In genomic region chr11:62553839-62554361, GRCh38 we compare ENCODE assay signal across 8 cellular contexts. TPM values are rescaled to one million over a fixed set of nuclear protein-coding genes. Genes with fewer than 3 reads are reported as not detected.
DNase-seq lines count a peak whose midpoint lies in the region; ATAC-seq and TF ChIP-seq lines count a peak whose summit lies in the region.

No MANE protein-coding gene starts in this region.

- CTCF ChIA-PET in activated naive CD4-positive, alpha-beta T cell treated with anti-CD3 and anti-CD28 coated beads for 36 hours (lab: Charles Lee): interaction anchor here (2.0 to 6.0 kb wide), 3 partner anchors 10 to 129 kb away, joined by 8 to 55 read pairs (median 31); no protein-coding TSS in a partner anchor

- H3K27ac ChIP-seq in ascending aorta: peak overlapping the region; percentile 94 to 96
- peak overlapping the region; percentile 83 to 84 for H3K27ac ChIP-seq in liver (ENCODE audit: low read depth in 1 of 2, low read length in 2 of 2)
- H3K27ac ChIP-seq in upper lobe of right lung: peak overlapping the region; percentile 98

- H3K9ac ChIP-seq in liver (ENCODE audit: low read depth in 1 of 2, low read length in 2 of 2): no peak overlapping the region

- WGBS in liver: 86% methylated on average over 8 of the region's 8 CpGs

- peaks cover 39 to 76% of the 10 kb centered on the region in 2 donors for H3K4me1 ChIP-seq in ascending aorta
- H3K4me1 ChIP-seq in liver (ENCODE audit: control insufficient read depth in 4 of 4, insufficient read depth in 4 of 4, low read length in 3 of 4): peaks cover 9 to 62% (median 44%) of the 10 kb centered on the region in 4 donors
- H3K4me1 ChIP-seq in upper lobe of right lung: peaks cover 91% of the 10 kb centered on the region

- H3K27ac Mint-ChIP-seq in activated naive CD4-positive, alpha-beta T cell treated with anti-CD3 and anti-CD28 coated beads for 36 hours: peak overlapping the region; percentile 85

- TF ChIP-seq RAD21 in liver (IDR thresholded peaks at IDR 0.05): no peak

- peaks cover 78% of the 10 kb centered on the region for H3K4me1 Mint-ChIP-seq in activated naive CD4-positive, alpha-beta T cell treated with anti-CD3 and anti-CD28 coated beads for 36 hours (ENCODE audit: low read depth)

- DNase-seq in activated naive CD4-positive, alpha-beta T cell treated with anti-CD3 and anti-CD28 coated beads for 36 hours: peak; percentile 25
- DNase-seq in activated naive CD4-positive, alpha-beta T cell treated with Interleukin-2 at 50 U/mL for 16 hours: no peak
- DNase-seq in ascending aorta (ENCODE audit: low spot score in 2 of 2) (no peak), upper lobe of right lung (no peak), iPS-NIHi7 (ENCODE audit: extremely low spot score) (no peak), GM10266 (ENCODE audit: extremely low spot score) (no peak)

- H3K4me3 ChIP-seq in ascending aorta (peak overlapping the region; percentile 40 to 55), liver (ENCODE audit: low read depth in 1 of 3, low read length in 3 of 3) (no peak overlapping the region), upper lobe of right lung (peak overlapping the region; percentile 29)

- H3K9me3 ChIP-seq in ascending aorta: no peaks in the 10 kb centered on the region
- no peaks in the 10 kb centered on the region for H3K9me3 ChIP-seq in liver (ENCODE audit: control insufficient read depth in 4 of 4, low read length in 3 of 4)
- no peaks in the 10 kb centered on the region for H3K9me3 ChIP-seq in upper lobe of right lung

- ATAC-seq in upper lobe of right lung (no peak), HG02852 (IDR thresholded peaks at IDR 0.05; ENCODE audit: unreplicated experiment) (no peak)

- H3K36me3 Mint-ChIP-seq in activated naive CD4-positive, alpha-beta T cell treated with anti-CD3 and anti-CD28 coated beads for 36 hours (ENCODE audit: low read depth): peaks cover 20% of the 10 kb centered on the region

- intact Hi-C loops in activated naive CD4-positive, alpha-beta T cell treated with anti-CD3 and anti-CD28 coated beads for 36 hours (cut with micrococcal nuclease): loop anchor here (10.0 kb wide), 1 partner anchor 1131 kb away; the partner anchor contains the start of gene RTN3
- intact Hi-C loops in ascending aorta (cut with DNase I): no loop called here
- intact Hi-C loops in upper lobe of right lung (cut with DNase I): no loop called here

- no peak overlapping the region for H3K4me3 Mint-ChIP-seq in activated naive CD4-positive, alpha-beta T cell treated with anti-CD3 and anti-CD28 coated beads for 36 hours

- H3K36me3 ChIP-seq in ascending aorta: peaks cover 4 to 6% of the 10 kb centered on the region in 2 donors
- H3K36me3 ChIP-seq in liver (ENCODE audit: control insufficient read depth in 4 of 4, insufficient read depth in 3 of 4, low read depth in 1 of 4, low read length in 3 of 4): peaks cover 1 to 7% (median 3%) of the 10 kb centered on the region in 4 donors
- peaks cover 8% of the 10 kb centered on the region for H3K36me3 ChIP-seq in upper lobe of right lung

- H3K27me3 ChIP-seq in ascending aorta: no peaks in the 10 kb centered on the region
- no peaks in the 10 kb centered on the region for H3K27me3 ChIP-seq in liver (ENCODE audit: control insufficient read depth in 4 of 4, insufficient read depth in 4 of 4, low read length in 3 of 4)
- H3K27me3 ChIP-seq in upper lobe of right lung: no peaks in the 10 kb centered on the region

- no peak for TF ChIP-seq CTCF in ascending aorta (IDR thresholded peaks at IDR 0.05)
- no peak for TF ChIP-seq CTCF in liver (IDR thresholded peaks at IDR 0.05; ENCODE audit: low read depth, low read length, missing input control)
- TF ChIP-seq CTCF in upper lobe of right lung (IDR thresholded peaks at IDR 0.05): no peak
- TF ChIP-seq CTCF in GM10266 (IDR thresholded peaks at IDR 0.05; ENCODE audit: control insufficient read depth, insufficient read depth, low read depth, missing control alignments): no peak

- H3K27me3 Mint-ChIP-seq in activated naive CD4-positive, alpha-beta T cell treated with anti-CD3 and anti-CD28 coated beads for 36 hours (ENCODE audit: low read depth): no peaks in the 10 kb centered on the region

- H3K9me3 Mint-ChIP-seq in activated naive CD4-positive, alpha-beta T cell treated with anti-CD3 and anti-CD28 coated beads for 36 hours: peaks cover 1% of the 10 kb centered on the region

TF ChIP-seq in liver, 16 proteins besides CTCF, POLR2A, EP300 and RAD21 (continues in another document):
- TF ChIP-seq, protein P1, sequence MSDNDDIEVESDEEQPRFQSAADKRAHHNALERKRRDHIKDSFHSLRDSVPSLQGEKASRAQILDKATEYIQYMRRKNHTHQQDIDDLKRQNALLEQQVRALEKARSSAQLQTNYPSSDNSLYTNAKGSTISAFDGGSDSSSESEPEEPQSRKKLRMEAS (IDR thresholded peaks at IDR 0.05): no peak
- TF ChIP-seq, protein P2, sequence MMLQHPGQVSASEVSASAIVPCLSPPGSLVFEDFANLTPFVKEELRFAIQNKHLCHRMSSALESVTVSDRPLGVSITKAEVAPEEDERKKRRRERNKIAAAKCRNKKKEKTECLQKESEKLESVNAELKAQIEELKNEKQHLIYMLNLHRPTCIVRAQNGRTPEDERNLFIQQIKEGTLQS (IDR thresholded peaks at IDR 0.05): no peak
- TF ChIP-seq JUND (IDR thresholded peaks at IDR 0.05) (no peak), NR2F2 (IDR thresholded peaks at IDR 0.05) (no peak), FOXA1 (IDR thresholded peaks at IDR 0.05) (no peak), EGR1 (IDR thresholded peaks at IDR 0.05; ENCODE audit: low read depth in 2 of 2) (no peak), HNF4A (conservative IDR thresholded peaks at IDR 0.05) (no peak), HNF4G (IDR thresholded peaks at IDR 0.05) (no peak), GABPA (IDR thresholded peaks at IDR 0.05 in 1 of 2, conservative IDR thresholded peaks at IDR 0.05 in 1 of 2) (no peak), FOXA2 (IDR thresholded peaks at IDR 0.05) (no peak), RXRA (IDR thresholded peaks at IDR 0.05) (no peak)
- TF ChIP-seq, protein P3, sequence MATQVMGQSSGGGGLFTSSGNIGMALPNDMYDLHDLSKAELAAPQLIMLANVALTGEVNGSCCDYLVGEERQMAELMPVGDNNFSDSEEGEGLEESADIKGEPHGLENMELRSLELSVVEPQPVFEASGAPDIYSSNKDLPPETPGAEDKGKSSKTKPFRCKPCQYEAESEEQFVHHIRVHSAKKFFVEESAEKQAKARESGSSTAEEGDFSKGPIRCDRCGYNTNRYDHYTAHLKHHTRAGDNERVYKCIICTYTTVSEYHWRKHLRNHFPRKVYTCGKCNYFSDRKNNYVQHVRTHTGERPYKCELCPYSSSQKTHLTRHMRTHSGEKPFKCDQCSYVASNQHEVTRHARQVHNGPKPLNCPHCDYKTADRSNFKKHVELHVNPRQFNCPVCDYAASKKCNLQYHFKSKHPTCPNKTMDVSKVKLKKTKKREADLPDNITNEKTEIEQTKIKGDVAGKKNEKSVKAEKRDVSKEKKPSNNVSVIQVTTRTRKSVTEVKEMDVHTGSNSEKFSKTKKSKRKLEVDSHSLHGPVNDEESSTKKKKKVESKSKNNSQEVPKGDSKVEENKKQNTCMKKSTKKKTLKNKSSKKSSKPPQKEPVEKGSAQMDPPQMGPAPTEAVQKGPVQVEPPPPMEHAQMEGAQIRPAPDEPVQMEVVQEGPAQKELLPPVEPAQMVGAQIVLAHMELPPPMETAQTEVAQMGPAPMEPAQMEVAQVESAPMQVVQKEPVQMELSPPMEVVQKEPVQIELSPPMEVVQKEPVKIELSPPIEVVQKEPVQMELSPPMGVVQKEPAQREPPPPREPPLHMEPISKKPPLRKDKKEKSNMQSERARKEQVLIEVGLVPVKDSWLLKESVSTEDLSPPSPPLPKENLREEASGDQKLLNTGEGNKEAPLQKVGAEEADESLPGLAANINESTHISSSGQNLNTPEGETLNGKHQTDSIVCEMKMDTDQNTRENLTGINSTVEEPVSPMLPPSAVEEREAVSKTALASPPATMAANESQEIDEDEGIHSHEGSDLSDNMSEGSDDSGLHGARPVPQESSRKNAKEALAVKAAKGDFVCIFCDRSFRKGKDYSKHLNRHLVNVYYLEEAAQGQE (IDR thresholded peaks at IDR 0.05): no peak

RNA-seq across cellular contexts. Expression of gene AHNAK, which starts 7.3 kb away (rescaled TPM):
- 1 to 10 TPM; 9.2 to 9.4 TPM for total RNA-seq in activated naive CD4-positive, alpha-beta T cell treated with anti-CD3 and anti-CD28 coated beads for 36 hours
- total RNA-seq in ascending aorta (718 TPM), liver (100 to 1,000 TPM in 1 of 2 donors, 10 to 100 TPM in 1; 53.6 to 110 TPM), upper lobe of right lung (819 TPM)
- 10 to 100 TPM; 22.6 to 22.7 TPM for polyA plus RNA-seq in liver

RNA-seq across cellular contexts. Expression of gene EEF1G, which starts 19.8 kb away (rescaled TPM):
- total RNA-seq in activated naive CD4-positive, alpha-beta T cell treated with anti-CD3 and anti-CD28 coated beads for 36 hours: 1,000 to 10,000 TPM; 2,282 to 2,440 TPM
- total RNA-seq in ascending aorta (1,083 TPM), liver (100 to 1,000 TPM; 373 to 640 TPM), upper lobe of right lung (847 TPM)
- 100 to 1,000 TPM; 251 to 566 TPM for polyA plus RNA-seq in liver

RNA-seq across cellular contexts. Expression of gene TUT1, which starts 37.4 kb away (rescaled TPM):
- total RNA-seq in activated naive CD4-positive, alpha-beta T cell treated with anti-CD3 and anti-CD28 coated beads for 36 hours: 10 to 100 TPM; 38.2 to 42.0 TPM
- total RNA-seq in ascending aorta (18.4 TPM), liver (10 to 100 TPM in 1 of 2 donors, 1 to 10 TPM in 1; 5.6 to 12.1 TPM), upper lobe of right lung (17.6 TPM)
- 10 to 100 TPM; 15.2 to 15.8 TPM for polyA plus RNA-seq in liver

RNA-seq across cellular contexts. Expression of gene MTA2, which starts 47.8 kb away (rescaled TPM):
- total RNA-seq in activated naive CD4-positive, alpha-beta T cell treated with anti-CD3 and anti-CD28 coated beads for 36 hours: 100 to 1,000 TPM; 191 to 197 TPM
- 79.2 TPM for total RNA-seq in ascending aorta
- 10 to 100 TPM; 43.1 to 55.3 TPM for total RNA-seq in liver
- polyA plus RNA-seq in liver: 10 to 100 TPM in 1 of 2 donors, 1 to 10 TPM in 1; 4.4 to 21.4 TPM
- 75.0 TPM for total RNA-seq in upper lobe of right lung

RNA-seq across cellular contexts. Expression of gene EML3, which starts 58.7 kb away (rescaled TPM):
- total RNA-seq in activated naive CD4-positive, alpha-beta T cell treated with anti-CD3 and anti-CD28 coated beads for 36 hours: 10 to 100 TPM; 81.8 to 97.1 TPM
- 207 TPM for total RNA-seq in ascending aorta
- total RNA-seq in liver: 10 to 100 TPM in 1 of 2 donors, 1 to 10 TPM in 1; 6.0 to 17.2 TPM
- polyA plus RNA-seq in liver: 10 to 100 TPM in 1 of 2 donors, 1 to 10 TPM in 1; 9.9 to 19.3 TPM
- 91.1 TPM for total RNA-seq in upper lobe of right lung

Comparison
In these comparisons a context has a peak if more than half of its experiments do, and no peak if none do; other contexts are left out.
1. H3K4me3 ChIP-seq: peak in ascending aorta (2 of 2) and upper lobe of right lung (single experiment); none in liver (0 of 3).
2. RNA of gene AHNAK, which starts 7.3 kb away (total RNA-seq): 819 TPM in upper lobe of right lung (single experiment), 718 TPM in ascending aorta (single experiment) and 53.6 to 110 TPM in liver; 9.2 to 9.4 TPM in activated naive CD4-positive, alpha-beta T cell treated with anti-CD3 and anti-CD28 coated beads for 36 hours; every median in the first group is over 4 times any median in the second.
3. Peak in every context shown above with its lines, with median percentiles within 50 percentile points of each other: H3K27ac ChIP-seq.